In the genomic region with DNA sequence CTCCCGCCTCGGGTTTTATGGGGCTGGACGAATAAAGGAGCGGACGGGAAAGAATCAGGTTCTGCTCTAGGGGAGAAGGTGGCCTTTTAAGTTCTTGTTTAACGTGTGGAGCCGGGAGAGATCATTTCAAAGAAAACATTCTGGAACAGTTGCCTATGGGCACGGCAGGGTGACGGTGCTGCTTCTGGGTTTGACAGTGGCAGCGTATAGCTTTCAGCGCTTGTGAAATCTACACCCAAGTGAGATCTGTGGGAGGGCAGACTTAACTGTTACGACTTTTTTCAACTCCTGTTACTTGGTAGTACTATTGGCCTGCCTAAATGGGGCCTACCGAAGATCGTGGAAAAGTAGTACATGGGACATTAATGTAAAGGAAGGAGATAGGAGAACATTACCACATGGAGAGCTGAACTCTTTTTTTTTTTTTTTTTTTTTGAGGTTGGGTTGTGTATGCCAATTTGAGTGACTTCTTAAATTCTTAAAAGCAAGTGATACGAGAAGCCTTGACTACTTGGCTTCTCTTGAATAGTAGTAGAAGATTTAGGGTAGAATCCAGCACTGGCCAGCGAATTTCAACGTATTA, we compare ENCODE assay signal across 8 cellular contexts.
A peak's percentile ranks its signal among the peaks of the same experiment; 100 is the strongest.
DNase-seq lines count a peak whose midpoint lies in the region; ATAC-seq, FAIRE-seq and TF ChIP-seq lines count a peak whose summit lies in the region.

No MANE protein-coding gene starts in this region.

- H3K27ac ChIP-seq in KMS-11 = peak overlapping the region; percentile 97
- H3K27ac ChIP-seq in iPS-18a (ENCODE audit: low read length) = peak overlapping the region; percentile 67

- peaks cover 7% of the 10 kb centered on the region; the same call in 1 of the 2 replicates for H4K20me1 ChIP-seq in KMS-11 (ENCODE audit: insufficient read depth)

- H3K9me3 ChIP-seq in iPS-18a (ENCODE audit: control insufficient read depth, low read depth, low read length) = no peaks in the 10 kb centered on the region

- peak; percentile 78 for DNase-seq in astrocyte of the hippocampus (ENCODE audit: low read depth, low spot score)
- DNase-seq in stimulated activated CD4-positive, alpha-beta T cell treated with anti-CD3 and anti-CD28 coated beads, Interleukin-12 subunit alpha, Interleukin-12 subunit beta, amount 100 ng/mL, for 24 hours (ENCODE audit: low read depth in 2 of 2) = peak; percentile 31 to 47
- no peak for DNase-seq in ecto neural progenitor cell (ENCODE audit: low spot score)

- H3K4me2 ChIP-seq in KMS-11 = peak overlapping the region; percentile 85

- peak overlapping the region; percentile 74 for H2AFZ ChIP-seq in KMS-11 (ENCODE audit: low read depth)

- H3K9ac ChIP-seq in KMS-11 (peak overlapping the region; percentile 98), iPS-18a (ENCODE audit: low read length) (peak overlapping the region; percentile 87)

- peak; percentile 89 for FAIRE-seq in G401.6 (lab: Jason Lieb, UNC)

- H3K27me3 ChIP-seq in KMS-11 (ENCODE audit: insufficient read depth, low read depth) = no peaks in the 10 kb centered on the region
- H3K27me3 ChIP-seq in iPS-18a (ENCODE audit: control insufficient read depth, insufficient read depth, low read length) = no peaks in the 10 kb centered on the region

- H3K79me2 ChIP-seq in KMS-11 (ENCODE audit: insufficient read depth, low read depth) = peaks cover 55% of the 10 kb centered on the region

- TF ChIP-seq CTCF in KMS-11 (conservative IDR thresholded peaks at IDR 0.05; ENCODE audit: low read depth, low read length) = no peak

- peak; percentile 49 for ATAC-seq in GM21786 (IDR thresholded peaks at IDR 0.05; ENCODE audit: unreplicated experiment)
- peak; percentile 80 for ATAC-seq in SK-N-SH treated with all-trans-retinoic acid at 6 μM for 48 hours

- H3K4me3 ChIP-seq in KMS-11 (IDR thresholded peaks at IDR 0.05; ENCODE audit: insufficient read depth, low read depth, low read length) (no peak overlapping the region), iPS-18a (ENCODE audit: low read length) (peak overlapping the region; percentile 70)

- H3K36me3 ChIP-seq in KMS-11 (ENCODE audit: insufficient read depth) (no peaks in the 10 kb centered on the region), iPS-18a (ENCODE audit: control insufficient read depth, low read depth, low read length) (no peaks in the 10 kb centered on the region)

- H3K4me1 ChIP-seq in KMS-11 (ENCODE audit: low read depth, poor library complexity, severe bottlenecking) (peaks cover 33% of the 10 kb centered on the region), iPS-18a (ENCODE audit: control insufficient read depth, low read depth, low read length) (peaks cover 37% of the 10 kb centered on the region)

TF ChIP-seq in SK-N-SH treated with all-trans-retinoic acid at 6 μM for 48 hours, 23 proteins besides CTCF, POLR2A, EP300 and RAD21:
- no peak for TF ChIP-seq RARB (CRISPR knock-in tag; IDR thresholded peaks at IDR 0.05)
- no peak for TF ChIP-seq ISL1 (CRISPR knock-in tag; IDR thresholded peaks at IDR 0.05)
- TF ChIP-seq CSDC2 (CRISPR knock-in tag; IDR thresholded peaks at IDR 0.05) = no peak
- no peak for TF ChIP-seq TOX (CRISPR knock-in tag; IDR thresholded peaks at IDR 0.05; ENCODE audit: borderline replicate concordance)
- no peak for TF ChIP-seq PPARA (CRISPR knock-in tag; IDR thresholded peaks at IDR 0.05; ENCODE audit: borderline replicate concordance)
- TF ChIP-seq ZNF70 (CRISPR knock-in tag; IDR thresholded peaks at IDR 0.05) = no peak
- TF ChIP-seq SNAI2 (CRISPR knock-in tag; IDR thresholded peaks at IDR 0.05) = no peak
